8 cellular contexts compared by ENCODE assay signal in the genomic region with DNA sequence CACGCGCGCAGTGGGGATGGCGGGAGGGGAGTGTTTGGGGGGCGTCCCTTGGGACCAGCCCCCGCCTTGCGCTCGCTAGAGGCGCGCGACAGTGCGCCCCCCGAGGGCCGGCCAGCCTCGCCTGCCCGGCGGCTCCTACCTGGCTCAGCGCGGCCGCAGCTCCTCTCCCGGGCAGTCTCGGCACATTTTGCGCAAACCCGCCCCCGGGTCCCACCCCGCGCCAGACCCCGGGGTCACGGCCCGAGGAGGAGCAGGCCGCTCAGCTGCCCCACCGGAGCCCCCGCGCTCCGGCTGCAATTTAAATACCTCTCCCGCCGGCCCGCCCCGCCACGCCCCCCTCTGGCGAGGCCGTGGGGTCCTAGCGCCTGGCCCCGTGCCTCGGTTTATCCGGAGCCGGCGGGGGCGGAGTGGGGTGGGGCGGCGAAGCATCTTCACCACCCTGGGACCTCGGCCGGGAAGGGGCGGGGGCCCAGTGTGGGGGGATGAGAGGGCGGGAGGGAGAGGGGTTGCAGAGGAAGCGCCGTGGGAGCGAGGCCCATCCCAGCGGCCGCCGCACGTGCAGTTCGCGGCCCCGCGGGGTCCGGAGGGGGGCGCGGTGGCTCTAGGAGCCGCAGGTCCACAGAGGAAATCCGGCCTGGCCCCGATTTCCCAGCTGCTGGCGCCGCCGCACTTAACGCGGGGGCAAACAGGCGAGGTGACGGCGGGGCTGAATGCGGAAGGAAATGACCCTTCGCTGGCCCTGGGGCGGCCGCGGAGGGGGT. TPM values are rescaled to one million over a fixed set of nuclear protein-coding genes. Genes with fewer than 3 reads are reported as not detected.
DNase-seq lines count a peak whose midpoint lies in the region; ATAC-seq and TF ChIP-seq lines count a peak whose summit lies in the region.

A gene with protein sequence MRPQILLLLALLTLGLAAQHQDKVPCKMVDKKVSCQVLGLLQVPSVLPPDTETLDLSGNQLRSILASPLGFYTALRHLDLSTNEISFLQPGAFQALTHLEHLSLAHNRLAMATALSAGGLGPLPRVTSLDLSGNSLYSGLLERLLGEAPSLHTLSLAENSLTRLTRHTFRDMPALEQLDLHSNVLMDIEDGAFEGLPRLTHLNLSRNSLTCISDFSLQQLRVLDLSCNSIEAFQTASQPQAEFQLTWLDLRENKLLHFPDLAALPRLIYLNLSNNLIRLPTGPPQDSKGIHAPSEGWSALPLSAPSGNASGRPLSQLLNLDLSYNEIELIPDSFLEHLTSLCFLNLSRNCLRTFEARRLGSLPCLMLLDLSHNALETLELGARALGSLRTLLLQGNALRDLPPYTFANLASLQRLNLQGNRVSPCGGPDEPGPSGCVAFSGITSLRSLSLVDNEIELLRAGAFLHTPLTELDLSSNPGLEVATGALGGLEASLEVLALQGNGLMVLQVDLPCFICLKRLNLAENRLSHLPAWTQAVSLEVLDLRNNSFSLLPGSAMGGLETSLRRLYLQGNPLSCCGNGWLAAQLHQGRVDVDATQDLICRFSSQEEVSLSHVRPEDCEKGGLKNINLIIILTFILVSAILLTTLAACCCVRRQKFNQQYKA (minus strand): TSS at position 273 of the 761 bp plus-strand sequence. CDS start 4,793 bp downstream, outside the sequence.

- no peaks in the 10 kb centered on the region for H3K36me3 ChIP-seq in mammary epithelial cell (ENCODE audit: insufficient read depth, low read length)

- WGBS in mammary epithelial cell (ENCODE audit: low coverage, missing lambda C conversion rate), result 5% methylated on average over 4 of the region's 85 CpGs

- no peak within 1 kb of the TSS for H3K27ac ChIP-seq in mammary epithelial cell (ENCODE audit: insufficient read depth, low read depth, low read length)

- H3K79me2 ChIP-seq in mammary epithelial cell (ENCODE audit: insufficient read depth, low read length), result no peaks in the 10 kb centered on the region

- ATAC-seq in left colon (peak; percentile 63), GM19035 (IDR thresholded peaks at IDR 0.05; ENCODE audit: unreplicated experiment) (no peak)

- dilution Hi-C loops in mammary epithelial cell (cut with HindIII; ENCODE audit: low sequenced_read_pairs), result no loop called here

- H4K20me1 ChIP-seq in mammary epithelial cell (ENCODE audit: insufficient read depth, low read length), result no peaks in the 10 kb centered on the region

- CTCF ChIA-PET in mammary epithelial cell (lab: Charles Lee; ENCODE audit: low non-redundant PET), result no interaction called here

- peak within 1 kb of the TSS; percentile 62 for H2AFZ ChIP-seq in mammary epithelial cell (ENCODE audit: low read depth, low read length)

- intact Hi-C loops in mammary epithelial cell (cut with micrococcal nuclease) (no loop called here), left colon (cut with DNase I, micrococcal nuclease) (loop anchor here in 1 of 2 donors (10.0 kb wide), 1 partner anchor 96 kb away; no protein-coding TSS in a partner anchor)

- in situ Hi-C loops in mammary epithelial cell (cut with MboI; ENCODE audit: low sequenced_read_pairs in 2 of 2), result no loop called here

- peak within 1 kb of the TSS; percentile 22 to 41 (median 38) for H3K4me3 ChIP-seq in mammary epithelial cell (replicated peaks in 1 of 3; ENCODE audit: insufficient read depth in 1 of 3, low read depth in 2 of 3, low read length in 3 of 3)

- peak within 1 kb of the TSS; percentile 76 for H3K4me2 ChIP-seq in mammary epithelial cell (ENCODE audit: insufficient read depth, low read depth, low read length)

- H3K4me1 ChIP-seq in mammary epithelial cell (ENCODE audit: insufficient read depth, low read length), result no peaks in the 10 kb centered on the region

- H3K9ac ChIP-seq in mammary epithelial cell (ENCODE audit: insufficient read depth, low read length), result no peak within 1 kb of the TSS

- BruUV-seq in mammary epithelial cell (replicated peaks; lab: Mats Ljungman, UMichigan), result no TSS peak

- peaks cover 5% of the 10 kb centered on the region for H3K27me3 ChIP-seq in mammary epithelial cell (ENCODE audit: insufficient read depth, low read length)

- TF ChIP-seq CTCF in GM10266 (IDR thresholded peaks at IDR 0.05; ENCODE audit: control insufficient read depth, insufficient read depth, low read depth, missing control alignments) (peak; percentile 15), mammary epithelial cell (conservative IDR thresholded peaks at IDR 0.05 in 1 of 2, IDR thresholded peaks at IDR 0.05 in 1 of 2; ENCODE audit: extremely low read depth in 1 of 2, insufficient read depth in 1 of 2, low read depth in 1 of 2, low read length in 2 of 2) (no peak)

- H3K9me3 ChIP-seq in mammary epithelial cell (replicated peaks; ENCODE audit: insufficient read depth, low read length), result no peaks in the 10 kb centered on the region

- DNase-seq in GM10266 (ENCODE audit: extremely low spot score), result peak; percentile 56
- DNase-seq in SK-N-DZ (ENCODE audit: low spot score), result peak; percentile 54
- DNase-seq in mammary epithelial cell, result no peak
- peak in 1 of 2 donors; percentile 64 for DNase-seq in left colon
- DNase-seq in stimulated activated CD8-positive, alpha-beta memory T cell treated with anti-CD3 and anti-CD28 coated beads, Interleukin-4, amount 100 ng/mL, for 48 hours, result peak; percentile 61
- DNase-seq in A172 (ENCODE audit: low spot score), result no peak
- no peak for DNase-seq in NCI-H2081 treated with DMSO at 0.1 percent for 48 hours (lab: John Stamatoyannopoulos, UW)

RNA-seq across cellular contexts. Expression of the gene that starts here (rescaled TPM):
- polyA plus RNA-seq in SK-N-DZ (2014; cell fraction: cytosol; rRNA removed), result 0.68 and 0.96 TPM in 2 replicates
- 0.51 and 1.5 TPM in 2 replicates for polyA plus RNA-seq in SK-N-DZ (2014; cell fraction: nucleus; rRNA removed)
- total RNA-seq in mammary epithelial cell, result under 1 TPM in 1 of 2 donors, not detected in 1; under 0.01 TPM
- not detected for polyA plus RNA-seq in mammary epithelial cell
- polyA minus RNA-seq in mammary epithelial cell, result not detected
- 10 to 100 TPM; 12.5 to 15.6 TPM for total RNA-seq in left colon
- not detected in 2 replicates for total RNA-seq in A172 (2014; rRNA removed; shearing (Covaris generic))

Comparison
In these comparisons a context has a peak if more than half of its experiments do, and no peak if none do; other contexts are left out.
1. RNA of the gene that starts here (total RNA-seq): 12.5 to 15.6 TPM in left colon; under 0.01 TPM in mammary epithelial cell and not detected in A172; every median in the first group is over 10 times any median in the second.
2. DNase-seq: peak in GM10266 (single experiment), SK-N-DZ (single experiment) and stimulated activated CD8-positive, alpha-beta memory T cell treated with anti-CD3 and anti-CD28 coated beads, Interleukin-4, amount 100 ng/mL, for 48 hours (single experiment); none in mammary epithelial cell (single experiment), A172 (single experiment) and NCI-H2081 treated with DMSO at 0.1 percent for 48 hours (single experiment).